20 cellular contexts compared by ENCODE assay signal in the genomic region with DNA sequence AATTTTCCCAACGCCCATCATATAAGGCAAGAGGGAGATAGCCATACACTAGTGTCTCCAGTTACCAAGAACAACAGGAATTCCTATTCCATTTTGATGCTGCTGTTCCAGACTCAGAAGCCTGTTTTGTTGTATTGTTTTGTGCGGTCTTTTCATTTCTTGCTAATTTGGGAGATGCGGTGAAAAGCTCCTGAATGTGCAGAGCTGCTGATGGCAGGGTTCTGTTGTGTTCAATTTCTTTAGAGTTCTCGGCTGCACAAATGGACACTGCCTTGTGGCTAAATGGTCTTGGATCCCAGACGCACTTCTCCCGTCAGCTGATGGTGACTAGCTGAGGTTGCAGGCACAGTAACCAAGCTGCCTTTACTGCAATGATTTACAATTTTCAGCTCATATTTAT.
A peak's percentile ranks its signal among the peaks of the same experiment; 100 is the strongest.
DNase-seq lines count a peak whose midpoint lies in the region; ATAC-seq and TF ChIP-seq lines count a peak whose summit lies in the region.
"Had no signal": no experiment of that assay in that cellular context is flagged by ENCODE, and none has a peak within 500 bp of the region (broad histone marks: within the 10 kb centered on the region; RNA-seq: fewer than 3 reads in every experiment).

No MANE protein-coding gene starts in this region.

- no peaks in the 10 kb centered on the region; the same call in 1 of the 3 replicates for H3K9me3 Mint-ChIP-seq in GM23338
- H3K9me3 Mint-ChIP-seq: naive thymus-derived CD8-positive, alpha-beta T cell had no signal

- TF ChIP-seq POLR2A in transverse colon (IDR thresholded peaks at IDR 0.05): no peak

- H3F3A ChIP-seq in GM23338 (replicated peaks; ENCODE audit: low read depth) (0 out of 2 replicates have a peak, but pooled peaks cover 5% of the 10 kb centered on the region), neural cell (ENCODE audit: insufficient read depth, low read length, poor library complexity, severe bottlenecking) (peaks cover 4% of the 10 kb centered on the region)

- peak overlapping the region; percentile 55 for H3K4me2 ChIP-seq in GM23338
- H3K4me2 ChIP-seq in neural cell (ENCODE audit: low read length): peak overlapping the region; percentile 64

- H3K79me2 ChIP-seq in GM23338 (replicated peaks; ENCODE audit: insufficient read depth): peaks cover 100% of the 10 kb centered on the region
- H3K79me2 ChIP-seq in neural cell (replicated peaks; ENCODE audit: insufficient read depth, low read length): peaks cover 93% of the 10 kb centered on the region

- H3K4me1 ChIP-seq in GM23338 (ENCODE audit: insufficient read depth): peaks cover 99% of the 10 kb centered on the region
- H3K4me1 ChIP-seq in transverse colon: peaks cover 10 to 42% (median 26%) of the 10 kb centered on the region in 4 donors
- H3K4me1 ChIP-seq: colonic mucosa had no signal

- peaks cover 94% of the 10 kb centered on the region for H3K4me1 Mint-ChIP-seq in GM23338

- H3K27me3 ChIP-seq in GM23338 (ENCODE audit: insufficient read depth): no peaks in the 10 kb centered on the region
- no peaks in the 10 kb centered on the region for H3K27me3 ChIP-seq in neural cell (ENCODE audit: insufficient read depth, low read depth, low read length)
- no peaks in the 10 kb centered on the region for H3K27me3 ChIP-seq in transverse colon
- H3K27me3 ChIP-seq: brain microvascular endothelial cell, colonic mucosa, esophagus squamous epithelium, gastroesophageal sphincter had no signal

- peak overlapping the region; percentile 57 for H3K9ac ChIP-seq in neural cell (ENCODE audit: low read length)

- no peak for TF ChIP-seq EP300 in neural cell (conservative IDR thresholded peaks at IDR 0.05; ENCODE audit: poor library complexity, severe bottlenecking)
- no peak for TF ChIP-seq EP300 in transverse colon (IDR thresholded peaks at IDR 0.05; ENCODE audit: low read depth)

- H4K20me1 ChIP-seq in GM23338 (replicated peaks; ENCODE audit: insufficient read depth) (peaks cover 98% of the 10 kb centered on the region), neural cell (ENCODE audit: insufficient read depth) (no peaks in the 10 kb centered on the region)

- TF ChIP-seq RAD21 in neural cell (conservative IDR thresholded peaks at IDR 0.05): no peak

- H3K27me3 Mint-ChIP-seq in GM23338 (ENCODE audit: insufficient read depth, low read depth, poor library complexity): peaks cover 23% of the 10 kb centered on the region
- H3K27me3 Mint-ChIP-seq: naive thymus-derived CD8-positive, alpha-beta T cell had no signal

- WGBS in transverse colon (ENCODE audit: low coverage in 1 of 2), 2 donors: 87 to 95% methylated on average over 3 to 6 of the region's 6 CpGs

- no peak for DNase-seq in GM23338 (ENCODE audit: low spot score)
- peak; percentile 81 for DNase-seq in SK-MEL-5 (ENCODE audit: low read depth, low spot score)
- DNase-seq in foreskin melanocyte: peak; percentile 80
- DNase-seq in transverse colon: no peak
- no peak for DNase-seq in germinal center (ENCODE audit: low spot score)
- no peak for DNase-seq in SHP77 treated with DMSO at 0.1 percent for 48 hours (lab: John Stamatoyannopoulos, UW)
- DNase-seq: activated CD8-positive, alpha-beta memory T cell treated with anti-CD3 and anti-CD28 coated beads for 24 hours; brain microvascular endothelial cell; colonic mucosa; esophagus squamous epithelium; NCI-H1048; NCI-H187 treated with DMSO at 0.1 percent for 48 hours; NCI-H2227 treated with DMSO at 0.1 percent for 48 hours; NCI-H748 treated with DMSO at 0.1 percent for 48 hours; T1000 had no signal

- peak overlapping the region; percentile 16; the same call in 1 of the 3 replicates for H3K4me3 Mint-ChIP-seq in GM23338

- H3K9me2 ChIP-seq in GM23338 (ENCODE audit: insufficient read depth) (no peaks in the 10 kb centered on the region), neural cell (ENCODE audit: insufficient read depth, low read length) (no peaks in the 10 kb centered on the region)

- 0 out of 2 replicates have a peak overlapping the region, but pooled peaks have one; percentile 68 for H3K27ac Mint-ChIP-seq in GM23338

- TF ChIP-seq CTCF in GM23338 (conservative IDR thresholded peaks at IDR 0.05; ENCODE audit: low read depth in 2 of 2) (no peak), neural cell (IDR thresholded peaks at IDR 0.05; ENCODE audit: poor library complexity, severe bottlenecking) (no peak), transverse colon (IDR thresholded peaks at IDR 0.05) (no peak)

- in situ Hi-C loops in SK-MEL-5 (cut with HindIII; ENCODE audit: low pct_unique_long_range_greater_than_20kb, low sequenced_read_pairs) (no loop called here), transverse colon (cut with MboI; ENCODE audit: low pct_ligation_motif_present in 1 of 4, low pct_unique_long_range_greater_than_20kb in 1 of 4, low sequenced_read_pairs in 3 of 4) (no loop called here)

- no peak for ATAC-seq in GM23338
- ATAC-seq: gastroesophageal sphincter had no signal

- H3K4me3 ChIP-seq in GM23338 (peak overlapping the region; percentile 11), neural cell (ENCODE audit: low read length) (peak overlapping the region; percentile 52), transverse colon (no peak overlapping the region)
- H3K4me3 ChIP-seq: colonic mucosa, esophagus squamous epithelium, gastroesophageal sphincter, prostate gland, thoracic aorta had no signal

- no peak overlapping the region for H3K27ac ChIP-seq in GM23338 (ENCODE audit: low read depth)
- H3K27ac ChIP-seq in neural cell (ENCODE audit: low read length): peak overlapping the region; percentile 91
- no peak overlapping the region for H3K27ac ChIP-seq in transverse colon
- H3K27ac ChIP-seq: brain microvascular endothelial cell, colonic mucosa, esophagus squamous epithelium, gastroesophageal sphincter, prostate gland, thoracic aorta had no signal

- intact Hi-C loops in transverse colon (cut with DNase I; ENCODE audit: low total_unique reads): no loop called here

- H2AFZ ChIP-seq in GM23338 (no peak overlapping the region), neural cell (ENCODE audit: low read depth, low read length) (peak overlapping the region; percentile 2)

- H3K9me3 ChIP-seq in neural cell (ENCODE audit: low read length): no peaks in the 10 kb centered on the region
- no peaks in the 10 kb centered on the region for H3K9me3 ChIP-seq in transverse colon
- H3K9me3 ChIP-seq: colonic mucosa, esophagus squamous epithelium, gastroesophageal sphincter, prostate gland, thoracic aorta had no signal

- H3K36me3 Mint-ChIP-seq in GM23338 (ENCODE audit: low read depth): peaks cover 1% of the 10 kb centered on the region; the same call in 1 of the 3 replicates
- H3K36me3 Mint-ChIP-seq: naive thymus-derived CD8-positive, alpha-beta T cell had no signal

- no peaks in the 10 kb centered on the region for H3K36me3 ChIP-seq in GM23338 (ENCODE audit: insufficient read depth)
- H3K36me3 ChIP-seq in neural cell (ENCODE audit: insufficient read depth, low read length): no peaks in the 10 kb centered on the region
- no peaks in the 10 kb centered on the region for H3K36me3 ChIP-seq in transverse colon
- H3K36me3 ChIP-seq: brain microvascular endothelial cell, colonic mucosa, esophagus squamous epithelium, gastroesophageal sphincter, prostate gland, thoracic aorta had no signal

TF ChIP-seq in GM23338, 12 proteins besides CTCF, POLR2A, EP300 and RAD21 (continues in another document):
- TF ChIP-seq POLR2AphosphoS5 (IDR thresholded peaks at IDR 0.05; ENCODE audit: low read depth) (no peak), EZH2phosphoT487 (IDR thresholded peaks at IDR 0.05; ENCODE audit: unreplicated experiment) (no peak), NANOG (IDR thresholded peaks at IDR 0.05; ENCODE audit: borderline replicate concordance) (no peak), JUNB (IDR thresholded peaks at IDR 0.05; ENCODE audit: unreplicated experiment) (no peak), CREB1 (CRISPR knock-in tag; IDR thresholded peaks at IDR 0.05; ENCODE audit: low read depth) (no peak), ZNF114 (CRISPR knock-in tag; IDR thresholded peaks at IDR 0.05) (no peak)

TF ChIP-seq in neural cell, 6 proteins besides CTCF, POLR2A, EP300 and RAD21:
- TF ChIP-seq, protein P1, sequence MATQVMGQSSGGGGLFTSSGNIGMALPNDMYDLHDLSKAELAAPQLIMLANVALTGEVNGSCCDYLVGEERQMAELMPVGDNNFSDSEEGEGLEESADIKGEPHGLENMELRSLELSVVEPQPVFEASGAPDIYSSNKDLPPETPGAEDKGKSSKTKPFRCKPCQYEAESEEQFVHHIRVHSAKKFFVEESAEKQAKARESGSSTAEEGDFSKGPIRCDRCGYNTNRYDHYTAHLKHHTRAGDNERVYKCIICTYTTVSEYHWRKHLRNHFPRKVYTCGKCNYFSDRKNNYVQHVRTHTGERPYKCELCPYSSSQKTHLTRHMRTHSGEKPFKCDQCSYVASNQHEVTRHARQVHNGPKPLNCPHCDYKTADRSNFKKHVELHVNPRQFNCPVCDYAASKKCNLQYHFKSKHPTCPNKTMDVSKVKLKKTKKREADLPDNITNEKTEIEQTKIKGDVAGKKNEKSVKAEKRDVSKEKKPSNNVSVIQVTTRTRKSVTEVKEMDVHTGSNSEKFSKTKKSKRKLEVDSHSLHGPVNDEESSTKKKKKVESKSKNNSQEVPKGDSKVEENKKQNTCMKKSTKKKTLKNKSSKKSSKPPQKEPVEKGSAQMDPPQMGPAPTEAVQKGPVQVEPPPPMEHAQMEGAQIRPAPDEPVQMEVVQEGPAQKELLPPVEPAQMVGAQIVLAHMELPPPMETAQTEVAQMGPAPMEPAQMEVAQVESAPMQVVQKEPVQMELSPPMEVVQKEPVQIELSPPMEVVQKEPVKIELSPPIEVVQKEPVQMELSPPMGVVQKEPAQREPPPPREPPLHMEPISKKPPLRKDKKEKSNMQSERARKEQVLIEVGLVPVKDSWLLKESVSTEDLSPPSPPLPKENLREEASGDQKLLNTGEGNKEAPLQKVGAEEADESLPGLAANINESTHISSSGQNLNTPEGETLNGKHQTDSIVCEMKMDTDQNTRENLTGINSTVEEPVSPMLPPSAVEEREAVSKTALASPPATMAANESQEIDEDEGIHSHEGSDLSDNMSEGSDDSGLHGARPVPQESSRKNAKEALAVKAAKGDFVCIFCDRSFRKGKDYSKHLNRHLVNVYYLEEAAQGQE (IDR thresholded peaks at IDR 0.05; ENCODE audit: borderline replicate concordance): peak; percentile 13
- TF ChIP-seq SMC3 (conservative IDR thresholded peaks at IDR 0.05; ENCODE audit: poor library complexity): no peak
- TF ChIP-seq TAF1 (IDR thresholded peaks at IDR 0.05; ENCODE audit: low read depth): peak; percentile 48

Comparison
In these comparisons a context has a peak if more than half of its experiments do, and no peak if none do; other contexts are left out.
1. DNase-seq: peak in SK-MEL-5 (single experiment) and foreskin melanocyte (single experiment); none in GM23338 (single experiment), transverse colon (single experiment), germinal center (single experiment) and SHP77 treated with DMSO at 0.1 percent for 48 hours (single experiment).
2. H3K4me3 ChIP-seq: peak in GM23338 (single experiment) and neural cell (single experiment); none in transverse colon (0 of 4).